ENCODE assay signal across 8 cellular contexts in the genomic region with DNA sequence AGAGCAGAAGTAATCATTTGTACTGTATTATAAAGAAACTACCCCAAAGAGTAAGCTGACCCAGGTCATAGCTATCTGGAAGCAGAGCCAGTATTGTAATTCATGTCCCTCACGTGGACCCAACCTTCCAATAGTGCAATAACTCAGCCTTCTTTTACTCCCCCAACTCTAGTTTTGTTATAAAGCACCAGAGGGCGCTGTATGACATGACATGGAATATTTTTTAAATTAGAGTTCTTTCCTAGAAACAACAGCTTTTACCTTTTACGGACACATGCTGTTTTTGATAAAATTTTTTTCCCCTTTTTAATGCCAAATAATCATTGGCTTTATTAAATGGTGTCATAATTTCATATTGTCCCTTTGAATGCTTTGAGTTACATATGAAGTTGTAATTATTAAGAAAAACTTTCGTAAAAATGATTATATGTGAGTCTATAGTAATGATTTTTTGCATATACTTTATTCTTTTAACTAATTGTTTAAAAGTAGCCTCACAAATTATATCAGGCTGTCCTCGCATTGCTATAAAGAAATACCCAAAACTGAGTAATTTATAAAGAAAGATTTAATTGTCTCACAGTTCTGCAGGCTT.
DNase-seq lines count a peak whose midpoint lies in the region; ATAC-seq lines count a peak whose summit lies in the region.

No MANE protein-coding gene starts in this region.

- peaks cover 4 to 73% of the 10 kb centered on the region in 2 experiments for H3K36me3 ChIP-seq in mesenchymal stem cell (ENCODE audit: control insufficient read depth in 1 of 2, insufficient read depth in 2 of 2, low read depth in 1 of 2, low read length in 2 of 2)

- no peak overlapping the region for H3K4me2 ChIP-seq in mesenchymal stem cell (ENCODE audit: low read length, poor library complexity, severe bottlenecking)

- H3K27me3 ChIP-seq in mesenchymal stem cell (ENCODE audit: control insufficient read depth in 1 of 2, insufficient read depth in 1 of 2, low read length in 2 of 2): no peaks in the 10 kb centered on the region

- H3K4me3 Mint-ChIP-seq in effector memory CD8-positive, alpha-beta T cell: no peak overlapping the region

- H2BK120ac ChIP-seq in mesenchymal stem cell (ENCODE audit: low read depth, low read length): no peak overlapping the region

- no peaks in the 10 kb centered on the region for H3K27me3 Mint-ChIP-seq in effector memory CD8-positive, alpha-beta T cell

- H3K18ac ChIP-seq in mesenchymal stem cell (ENCODE audit: low read depth in 1 of 2, low read length in 2 of 2): no peak overlapping the region

- no peak overlapping the region for H3K4me3 ChIP-seq in mesenchymal stem cell (ENCODE audit: insufficient read depth in 1 of 2, low read depth in 1 of 2, low read length in 2 of 2)

- WGBS in mesenchymal stem cell: 40% methylated on average over 1 of the region's 5 CpGs

- DNase-seq in DMS53 (lab: John Stamatoyannopoulos, UW) (peak; percentile 79), HT1080 (ENCODE audit: low read depth) (peak; percentile 74), OCI-M1 (lab: John Stamatoyannopoulos, UW) (peak; percentile 76), mesenchymal stem cell (peak; percentile 65), 8988T (no peak)
- DNase-seq in effector memory CD8-positive, alpha-beta T cell: peak; percentile 1 to 11 (median 8)
- no peak for DNase-seq in stimulated activated naive CD8-positive, alpha-beta T cell treated with anti-CD3 and anti-CD28 coated beads, Interleukin-15, Interleukin-2, amounts not matched to agents 100 U/mL and 50 U/mL, for 24 hours

- H3K27ac Mint-ChIP-seq in effector memory CD8-positive, alpha-beta T cell: no peak overlapping the region

- H3K9me3 Mint-ChIP-seq in effector memory CD8-positive, alpha-beta T cell: no peaks in the 10 kb centered on the region

- peaks cover 5% of the 10 kb centered on the region for H3K79me1 ChIP-seq in mesenchymal stem cell (replicated peaks; ENCODE audit: low read length, poor library complexity, severe bottlenecking)

- peaks cover 7% of the 10 kb centered on the region in 2 donors for H3K4me1 Mint-ChIP-seq in effector memory CD8-positive, alpha-beta T cell (ENCODE audit: low read depth in 2 of 2)

- no peak overlapping the region for H2BK15ac ChIP-seq in mesenchymal stem cell (ENCODE audit: low read depth, poor library complexity, severe bottlenecking)

- peak; percentile 68 for ATAC-seq in effector memory CD8-positive, alpha-beta T cell (replicated peaks)
- ATAC-seq in GM18517 (IDR thresholded peaks at IDR 0.05; ENCODE audit: unreplicated experiment): no peak
- ATAC-seq in stimulated activated naive CD8-positive, alpha-beta T cell treated with anti-CD3 and anti-CD28 coated beads, Interleukin-15, Interleukin-2, amounts not matched to agents 100 U/mL and 50 U/mL, for 24 hours: no peak

- H3K36me3 Mint-ChIP-seq in effector memory CD8-positive, alpha-beta T cell (ENCODE audit: insufficient read depth): peaks cover 52% of the 10 kb centered on the region

- H3K4ac ChIP-seq in mesenchymal stem cell (ENCODE audit: low read depth in 1 of 2, low read length in 2 of 2): no peak overlapping the region

- no peak overlapping the region for H4K91ac ChIP-seq in mesenchymal stem cell (ENCODE audit: low read length)

- H2AK5ac ChIP-seq in mesenchymal stem cell (ENCODE audit: low read length, severe bottlenecking): no peak overlapping the region

- no peak overlapping the region for H4K8ac ChIP-seq in mesenchymal stem cell (ENCODE audit: low read length)

- H3K4me1 ChIP-seq in mesenchymal stem cell (ENCODE audit: control insufficient read depth, insufficient read depth, low read depth, low read length): no peaks in the 10 kb centered on the region

- H3K9ac ChIP-seq in mesenchymal stem cell (ENCODE audit: low read length): peak overlapping the region; percentile 33

- no peak overlapping the region for H3K23ac ChIP-seq in mesenchymal stem cell (ENCODE audit: low read length in 2 of 2)

- no peak overlapping the region for H3K27ac ChIP-seq in mesenchymal stem cell (ENCODE audit: low read length, poor library complexity, severe bottlenecking)

- H2BK12ac ChIP-seq in mesenchymal stem cell (ENCODE audit: low read length in 2 of 2): no peak overlapping the region

- no peak overlapping the region for H2BK5ac ChIP-seq in mesenchymal stem cell (ENCODE audit: low read depth, low read length, poor library complexity, severe bottlenecking)

- no peaks in the 10 kb centered on the region for H3K9me3 ChIP-seq in mesenchymal stem cell (ENCODE audit: control insufficient read depth, low read length)

- H2AFZ ChIP-seq in mesenchymal stem cell (ENCODE audit: low read depth, low read length): no peak overlapping the region

- no peak overlapping the region for H3K14ac ChIP-seq in mesenchymal stem cell (ENCODE audit: low read length in 2 of 2)

Comparison
In these comparisons a context has a peak if more than half of its experiments do, and no peak if none do; other contexts are left out.
1. DNase-seq: peak in DMS53 (single experiment), HT1080 (single experiment), OCI-M1 (single experiment), effector memory CD8-positive, alpha-beta T cell (3 of 3) and mesenchymal stem cell (single experiment); none in 8988T (single experiment) and stimulated activated naive CD8-positive, alpha-beta T cell treated with anti-CD3 and anti-CD28 coated beads, Interleukin-15, Interleukin-2, amounts not matched to agents 100 U/mL and 50 U/mL, for 24 hours (single experiment).